20 cellular contexts compared by ENCODE assay signal in the genomic region with DNA sequence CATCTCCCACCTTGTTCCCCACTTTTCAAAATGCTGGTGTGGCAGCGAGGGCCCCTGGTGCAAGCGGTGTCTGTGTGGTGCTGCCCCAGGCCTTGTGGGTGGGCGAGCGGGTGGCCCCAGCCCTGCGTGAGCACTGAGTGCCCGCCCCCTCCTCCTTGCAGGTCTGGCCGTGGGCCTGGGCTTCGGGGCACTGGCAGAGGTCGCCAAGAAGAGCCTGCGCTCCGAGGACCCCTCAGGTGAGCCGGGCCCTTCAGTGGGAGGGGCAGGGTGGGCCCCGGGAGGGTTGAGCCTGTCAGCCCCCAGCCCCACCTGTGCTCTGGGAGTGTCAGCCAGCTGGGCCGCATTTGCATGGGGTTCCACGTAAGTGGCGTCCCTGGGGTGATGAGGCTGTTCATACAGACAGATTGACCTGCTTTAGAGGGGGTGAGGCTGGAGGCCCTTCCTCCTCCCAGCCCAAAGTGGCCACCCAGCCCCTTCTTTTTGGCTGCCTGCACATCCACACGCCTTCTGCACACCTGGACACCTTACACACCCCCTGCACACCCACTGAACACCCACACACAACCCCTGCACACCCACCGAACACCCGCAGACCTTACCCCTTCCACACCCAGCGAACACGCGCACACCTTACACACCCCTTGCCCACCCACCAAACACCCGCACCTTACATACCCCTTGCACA.
"Had no signal": no experiment of that assay in that cellular context is flagged by ENCODE, and none has a peak within 500 bp of the region (broad histone marks: within the 10 kb centered on the region; RNA-seq: fewer than 3 reads in every experiment).

No MANE protein-coding gene starts in this region.

- H3K36me3 ChIP-seq: breast epithelium, neural progenitor cell had no signal

- H3K27me3 ChIP-seq: adrenal gland, breast epithelium, esophagus squamous epithelium, hepatocyte, neural progenitor cell, stomach, upper lobe of left lung had no signal

- H3K4me1 Mint-ChIP-seq: activated CD4-positive, alpha-beta memory T cell treated with anti-CD3 and anti-CD28 coated beads, Interleukin-2, amount 10 ng/mL, durations not matched to agents 7 days and 5 days; activated CD4-positive, alpha-beta T cell treated with anti-CD3 and anti-CD28 coated beads for 36 hours; activated CD8-positive, alpha-beta memory T cell treated with anti-CD3 and anti-CD28 coated beads, Interleukin-2, amount 10 ng/mL, durations not matched to agents 7 days and 5 days had no signal

- H3K9me3 Mint-ChIP-seq: activated CD4-positive, alpha-beta memory T cell treated with anti-CD3 and anti-CD28 coated beads, Interleukin-2, amount 10 ng/mL, durations not matched to agents 7 days and 5 days; activated naive CD4-positive, alpha-beta T cell treated with anti-CD3 and anti-CD28 coated beads, Interleukin-2, amount 50 U/mL, for 72 hours; neural progenitor cell; T-helper 2 cell treated with Interferon-gamma antibody and Interleukin-4, amounts not matched to agents 5 μg/mL and 100 μg/mL, for 36 hours; WTC11 had no signal

- H3K4me3 Mint-ChIP-seq: activated CD4-positive, alpha-beta memory T cell treated with anti-CD3 and anti-CD28 coated beads, Interleukin-2, amount 10 ng/mL, durations not matched to agents 7 days and 5 days; activated CD4-positive, alpha-beta T cell treated with anti-CD3 and anti-CD28 coated beads for 36 hours; activated CD8-positive, alpha-beta memory T cell treated with anti-CD3 and anti-CD28 coated beads, Interleukin-2, amount 10 ng/mL, durations not matched to agents 7 days and 5 days; neural progenitor cell; T-helper 2 cell treated with Interferon-gamma antibody and Interleukin-4, amounts not matched to agents 5 μg/mL and 100 μg/mL, for 36 hours; WTC11 had no signal

- H3K27me3 Mint-ChIP-seq: activated CD4-positive, alpha-beta memory T cell treated with anti-CD3 and anti-CD28 coated beads, Interleukin-2, amount 10 ng/mL, durations not matched to agents 7 days and 5 days; activated CD4-positive, alpha-beta T cell treated with anti-CD3 and anti-CD28 coated beads for 36 hours; activated CD8-positive, alpha-beta memory T cell treated with anti-CD3 and anti-CD28 coated beads, Interleukin-2, amount 10 ng/mL, durations not matched to agents 7 days and 5 days had no signal

- H3K4me3 ChIP-seq: adrenal gland, breast epithelium, esophagus squamous epithelium, hepatocyte, neural progenitor cell, stomach, upper lobe of left lung had no signal

- H3K27ac Mint-ChIP-seq: activated CD4-positive, alpha-beta memory T cell treated with anti-CD3 and anti-CD28 coated beads, Interleukin-2, amount 10 ng/mL, durations not matched to agents 7 days and 5 days; activated CD4-positive, alpha-beta T cell treated with anti-CD3 and anti-CD28 coated beads for 36 hours; activated CD8-positive, alpha-beta memory T cell treated with anti-CD3 and anti-CD28 coated beads, Interleukin-2, amount 10 ng/mL, durations not matched to agents 7 days and 5 days; neural progenitor cell; T-helper 2 cell treated with Interferon-gamma antibody and Interleukin-4, amounts not matched to agents 5 μg/mL and 100 μg/mL, for 36 hours had no signal

- H3K27ac ChIP-seq: esophagus squamous epithelium, hepatocyte, neural progenitor cell, upper lobe of left lung had no signal

- DNase-seq: activated CD4-positive, alpha-beta memory T cell treated with anti-CD3 and anti-CD28 coated beads, Interleukin-2, amount 10 ng/mL, durations not matched to agents 7 days and 5 days; activated CD4-positive, alpha-beta T cell treated with anti-CD3 and anti-CD28 coated beads for 36 hours; activated CD8-positive, alpha-beta memory T cell treated with anti-CD3 and anti-CD28 coated beads, Interleukin-2, amount 10 ng/mL, durations not matched to agents 7 days and 5 days; activated T-cell treated with anti-CD3 and anti-CD28 coated beads, Interleukin-2, amount 50 U/mL, for 1 hour; cerebellar nuclear complex; dermis blood vessel endothelial cell; effector memory CD4-positive, alpha-beta T cell; esophagus squamous epithelium; mammary epithelial cell; SK-N-SH; stimulated activated CD4-positive, alpha-beta T cell treated with anti-CD3 and anti-CD28 coated beads, Interleukin-4, amount 100 ng/mL, for 1 hour; stomach had no signal

- H3K9me3 ChIP-seq: adrenal gland, breast epithelium, esophagus squamous epithelium, SK-N-SH, stomach, upper lobe of left lung had no signal

- ATAC-seq: activated CD4-positive, alpha-beta T cell treated with anti-CD3 and anti-CD28 coated beads for 36 hours; activated CD8-positive, alpha-beta memory T cell treated with anti-CD3 and anti-CD28 coated beads, Interleukin-2, amount 10 ng/mL, durations not matched to agents 7 days and 5 days; activated naive CD4-positive, alpha-beta T cell treated with anti-CD3 and anti-CD28 coated beads, Interleukin-2, amount 50 U/mL, for 72 hours; WTC11 had no signal

- H3K36me3 Mint-ChIP-seq: activated CD8-positive, alpha-beta memory T cell treated with anti-CD3 and anti-CD28 coated beads, Interleukin-2, amount 10 ng/mL, durations not matched to agents 7 days and 5 days; activated naive CD4-positive, alpha-beta T cell treated with anti-CD3 and anti-CD28 coated beads, Interleukin-2, amount 50 U/mL, for 72 hours; neural progenitor cell had no signal
